Comparison of ENCODE assay signal across 11 cellular contexts in the genomic region with DNA sequence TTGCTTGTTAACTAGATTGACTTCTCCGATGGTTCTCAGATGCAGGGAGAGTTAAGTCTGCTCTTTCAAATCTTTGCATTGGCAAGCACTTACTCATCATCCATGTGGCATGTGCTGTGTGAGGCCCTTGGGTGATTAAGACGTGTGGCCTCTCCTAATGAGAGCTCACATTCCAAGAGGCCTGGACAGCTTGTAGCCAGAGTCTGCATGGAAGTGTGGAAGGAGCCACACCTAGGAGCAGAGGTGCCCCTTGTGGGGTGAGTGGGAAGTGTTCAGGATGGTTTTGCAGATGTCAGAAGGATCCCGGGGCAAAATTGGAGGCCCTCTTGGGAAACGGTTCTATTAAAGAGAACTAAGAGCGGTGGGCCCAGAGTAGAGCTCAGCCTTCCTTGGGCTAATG.
DNase-seq lines count a peak whose midpoint lies in the region.
"Had no signal": no experiment of that assay in that cellular context is flagged by ENCODE, and none has a peak within 500 bp of the region (broad histone marks: within the 10 kb centered on the region; RNA-seq: fewer than 3 reads in every experiment).

No MANE protein-coding gene starts in this region.

- no peak overlapping the region for H2AK5ac ChIP-seq in mesenchymal stem cell (ENCODE audit: low read length, severe bottlenecking)

- H4K91ac ChIP-seq in mesenchymal stem cell (ENCODE audit: low read length): no peak overlapping the region

- no peaks in the 10 kb centered on the region for H3K4me1 ChIP-seq in mesenchymal stem cell (ENCODE audit: control insufficient read depth, insufficient read depth, low read depth, low read length)

- no peaks in the 10 kb centered on the region for H3K9me3 ChIP-seq in mesenchymal stem cell (ENCODE audit: control insufficient read depth, low read length)

- no peak overlapping the region for H2BK12ac ChIP-seq in mesenchymal stem cell (ENCODE audit: low read length in 2 of 2)

- no peak overlapping the region for H3K4ac ChIP-seq in mesenchymal stem cell (ENCODE audit: low read depth in 1 of 2, low read length in 2 of 2)

- H3K27me3 ChIP-seq in mesenchymal stem cell (ENCODE audit: control insufficient read depth in 1 of 2, insufficient read depth in 1 of 2, low read length in 2 of 2): no peaks in the 10 kb centered on the region

- no peak overlapping the region for H2AFZ ChIP-seq in mesenchymal stem cell (ENCODE audit: low read depth, low read length)

- no peak overlapping the region for H4K8ac ChIP-seq in mesenchymal stem cell (ENCODE audit: low read length)

- no peak overlapping the region for H2BK5ac ChIP-seq in mesenchymal stem cell (ENCODE audit: low read depth, low read length, poor library complexity, severe bottlenecking)

- H3K4me3 ChIP-seq in mesenchymal stem cell (ENCODE audit: insufficient read depth in 1 of 2, low read depth in 1 of 2, low read length in 2 of 2): no peak overlapping the region

- no peak overlapping the region for H3K4me2 ChIP-seq in mesenchymal stem cell (ENCODE audit: low read length, poor library complexity, severe bottlenecking)

- H3K27ac ChIP-seq in caudate nucleus (ENCODE audit: low read depth, low read length): peak overlapping the region; percentile 98
- no peak overlapping the region for H3K27ac ChIP-seq in mesenchymal stem cell (ENCODE audit: low read length, poor library complexity, severe bottlenecking)

- H3K36me3 ChIP-seq in mesenchymal stem cell (ENCODE audit: control insufficient read depth in 1 of 2, insufficient read depth in 2 of 2, low read depth in 1 of 2, low read length in 2 of 2): no peaks in the 10 kb centered on the region

- no peak overlapping the region for H2BK15ac ChIP-seq in mesenchymal stem cell (ENCODE audit: low read depth, poor library complexity, severe bottlenecking)

- H3K18ac ChIP-seq in mesenchymal stem cell (ENCODE audit: low read depth in 1 of 2, low read length in 2 of 2): no peak overlapping the region

- WGBS in mesenchymal stem cell: 55% methylated on average over 5 of the region's 5 CpGs

- H3K14ac ChIP-seq in mesenchymal stem cell (ENCODE audit: low read length in 2 of 2): no peak overlapping the region

- DNase-seq in ELF-1 (ENCODE audit: low read depth, low spot score): peak; percentile 8
- peak; percentile 5 for DNase-seq in LoVo (ENCODE audit: low spot score)
- peak in 6 of 61 donors; percentile 28 to 63 (median 46) for DNase-seq in caudate nucleus (lab: John Stamatoyannopoulos, UW)
- peak; percentile 91 for DNase-seq in renal cortical epithelial cell (ENCODE audit: low read depth)
- DNase-seq in NCI-H1694 treated with DMSO at 0.1 percent for 48 hours (lab: John Stamatoyannopoulos, UW): no peak
- DNase-seq in NCI-H1417 (lab: John Stamatoyannopoulos, UW): no peak
- no peak for DNase-seq in GM03348 (ENCODE audit: low spot score)
- no peak for DNase-seq in mesenchymal stem cell
- DNase-seq: activated T-cell treated with anti-CD3 and anti-CD28 coated beads, Interleukin-2, amount 50 U/mL, for 1 hour; NCI-H345; stimulated activated naive CD8-positive, alpha-beta T cell treated with anti-CD3 and anti-CD28 coated beads, Interleukin-15, amount 100 ng/mL, for 72 hours had no signal

- H3K9ac ChIP-seq in mesenchymal stem cell (ENCODE audit: low read length): no peak overlapping the region

- no peaks in the 10 kb centered on the region for H3K79me1 ChIP-seq in mesenchymal stem cell (replicated peaks; ENCODE audit: low read length, poor library complexity, severe bottlenecking)

- no peak overlapping the region for H3K23ac ChIP-seq in mesenchymal stem cell (ENCODE audit: low read length in 2 of 2)

- no peak overlapping the region for H2BK120ac ChIP-seq in mesenchymal stem cell (ENCODE audit: low read depth, low read length)

Comparison
In these comparisons a context has a peak if more than half of its experiments do, and no peak if none do; other contexts are left out.
1. DNase-seq: peak in ELF-1 (single experiment), LoVo (single experiment) and renal cortical epithelial cell (single experiment); none in NCI-H1694 treated with DMSO at 0.1 percent for 48 hours (single experiment), NCI-H1417 (0 of 3), GM03348 (single experiment) and mesenchymal stem cell (single experiment).